Comparison of ENCODE assay signal across 24 cellular contexts in the genomic region with DNA sequence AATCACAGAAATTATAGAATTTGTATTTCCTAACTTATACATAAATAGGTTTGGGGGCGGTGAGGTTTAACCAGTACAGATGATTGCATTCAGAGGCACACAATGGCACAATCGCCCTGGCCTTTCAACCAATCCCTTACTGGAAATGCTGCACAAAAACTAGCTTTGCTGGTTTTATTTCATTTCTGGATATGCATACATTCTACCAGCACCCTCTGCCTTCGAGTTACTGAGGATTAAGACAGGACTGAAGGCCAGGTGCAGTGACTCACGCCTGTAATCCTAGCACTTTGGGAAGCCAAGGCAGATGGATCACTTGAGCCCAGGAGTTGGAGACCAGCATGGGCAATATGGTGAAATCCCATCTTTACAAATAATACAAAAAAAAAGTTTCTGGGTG.
"Had no signal": no experiment of that assay in that cellular context is flagged by ENCODE, and none has a peak within 500 bp of the region (broad histone marks: within the 10 kb centered on the region; RNA-seq: fewer than 3 reads in every experiment).

No MANE protein-coding gene starts in this region.

- H3K27ac ChIP-seq: brain microvascular endothelial cell, epithelial cell of prostate, gastrocnemius medialis, heart left ventricle had no signal

- H3K36me3 ChIP-seq: brain microvascular endothelial cell, gastrocnemius medialis, heart left ventricle had no signal

- H3K27me3 ChIP-seq: brain microvascular endothelial cell had no signal

- DNase-seq: activated CD4-positive, alpha-beta T cell treated with anti-CD3 and anti-CD28 coated beads for 48 hours; activated CD4-positive, alpha-beta T cell treated with anti-CD3 and anti-CD28 coated beads, Interleukin-2, amount 50 U/mL, for 1 hour; activated CD4-positive, alpha-beta T cell treated with anti-CD3 and anti-CD28 coated beads, Interleukin-2, amount 50 U/mL, for 48 hours; activated CD8-positive, alpha-beta memory T cell treated with anti-CD3 and anti-CD28 coated beads for 24 hours; activated CD8-positive, alpha-beta T cell treated with anti-CD3 and anti-CD28 coated beads for 36 hours; activated effector memory CD4-positive, alpha-beta T cell treated with Interleukin-2 at 50 U/mL for 16 hours; activated gamma-delta T cell treated with Interleukin-2 at 50 U/mL for 16 hours; activated naive CD4-positive, alpha-beta T cell treated with anti-CD3 and anti-CD28 coated beads, Interleukin-2, amount 50 U/mL, for 16 hours; activated naive CD4-positive, alpha-beta T cell treated with Interleukin-2 at 50 U/mL for 16 hours; activated T-cell treated with anti-CD3 and anti-CD28 coated beads, Interleukin-2, amount 50 U/mL, for 4 hours; amniotic stem cell; anterior cingulate cortex; brain microvascular endothelial cell; caudate nucleus; cortex of kidney; dermis blood vessel endothelial cell; effector CD4-positive, alpha-beta T cell; effector memory CD8-positive, alpha-beta T cell; foreskin fibroblast; gastrocnemius medialis; glutamatergic neuron; heart left ventricle; T-helper 2 cell had no signal

- H3K4me3 ChIP-seq: gastrocnemius medialis, heart left ventricle had no signal

- H3K9me3 ChIP-seq: gastrocnemius medialis, heart left ventricle had no signal

- H3K4me1 ChIP-seq: gastrocnemius medialis had no signal
